Comparison of ENCODE assay signal across 10 cellular contexts in the genomic region with DNA sequence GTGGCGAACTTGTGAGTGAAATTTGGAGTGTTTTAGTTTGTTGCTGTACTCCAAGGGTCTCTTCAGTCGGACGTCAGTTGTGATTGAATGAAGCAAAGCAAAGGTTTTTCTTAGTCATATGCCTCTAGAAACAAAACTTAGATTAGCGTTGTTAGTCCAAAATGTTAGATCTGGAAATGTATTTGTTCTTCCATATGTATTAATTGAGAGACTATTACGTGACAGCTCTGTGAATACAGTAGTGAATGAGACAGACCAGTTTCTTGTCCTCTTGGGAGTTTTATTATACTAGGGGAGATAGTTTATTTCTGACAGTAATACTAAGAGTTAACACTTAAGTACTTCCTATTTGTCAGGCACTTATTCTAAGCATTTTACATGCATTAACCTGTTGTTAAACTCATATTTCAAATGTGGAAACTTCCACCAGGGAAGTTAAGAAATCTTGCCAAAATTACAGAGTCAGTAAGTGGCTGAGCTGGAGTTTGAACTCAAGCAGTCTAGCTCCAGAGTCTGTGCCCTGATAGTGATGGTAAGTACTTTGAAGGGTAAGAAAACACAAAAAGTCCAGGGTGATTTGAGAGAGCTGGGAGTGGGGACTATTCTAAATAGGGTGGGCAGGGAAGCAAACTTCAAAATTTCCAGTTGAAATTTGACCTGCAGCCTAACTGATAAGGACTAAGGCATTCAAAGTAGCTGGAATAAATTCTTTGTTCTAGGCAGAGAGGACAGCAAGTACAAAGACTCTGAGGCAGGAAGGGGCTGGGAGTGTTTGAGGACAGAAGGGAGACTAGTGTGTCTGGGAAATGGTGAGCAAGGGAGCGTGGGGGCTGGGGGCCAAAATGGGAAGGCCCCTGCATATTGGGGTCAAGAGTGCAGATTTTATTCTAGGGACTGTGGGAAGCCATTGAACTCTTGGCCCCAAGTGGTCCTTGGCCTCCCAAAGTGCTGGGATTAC. TPM values are rescaled to one million over a fixed set of nuclear protein-coding genes. Genes with fewer than 3 reads are reported as not detected.
DNase-seq lines count a peak whose midpoint lies in the region; ATAC-seq and TF ChIP-seq lines count a peak whose summit lies in the region.
"Had no signal": no experiment of that assay in that cellular context is flagged by ENCODE, and none has a peak within 500 bp of the region (broad histone marks: within the 10 kb centered on the region; RNA-seq: fewer than 3 reads in every experiment).

No MANE protein-coding gene starts in this region.

- H3K79me2 ChIP-seq in HCT116 (ENCODE audit: insufficient read depth, low read length), result peaks cover 97% of the 10 kb centered on the region
- H3K79me2 ChIP-seq in parathyroid adenoma, result peaks cover 36% of the 10 kb centered on the region

- no peak for ATAC-seq in HCT116
- ATAC-seq in left ventricle myocardium superior, result peak; percentile 76
- ATAC-seq in HG02759 (IDR thresholded peaks at IDR 0.05; ENCODE audit: unreplicated experiment), result no peak
- no peak for ATAC-seq in HG02642 (IDR thresholded peaks at IDR 0.05; ENCODE audit: poor library complexity, unreplicated experiment)

- TF ChIP-seq RAD21 in HCT116 (IDR thresholded peaks at IDR 0.05; ENCODE audit: low read depth), result no peak

- H3K4me1 ChIP-seq in HCT116 (ENCODE audit: control insufficient read depth in 1 of 2, insufficient read depth in 2 of 2, low read length in 2 of 2) (peaks cover 31 to 36% of the 10 kb centered on the region in 2 experiments), parathyroid adenoma (peaks cover 9% of the 10 kb centered on the region)

- H3K4me3 ChIP-seq in HCT116 (replicated peaks in 1 of 2; ENCODE audit: low read depth in 1 of 2, low read length in 2 of 2), result no peak overlapping the region
- no peak overlapping the region for H3K4me3 ChIP-seq in parathyroid adenoma (ENCODE audit: low read depth, low read length)
- H3K4me3 ChIP-seq: SJCRH30 had no signal

- H3K9me2 ChIP-seq in HCT116 (ENCODE audit: insufficient read depth), result no peaks in the 10 kb centered on the region

- intact Hi-C loops in HCT116 (cut with micrococcal nuclease), result no loop called here
- intact Hi-C loops in activated T-helper 1 cell treated with anti-CD3 and anti-CD28 coated beads, Interleukin-12 subunit alpha, Interleukin-12 subunit beta, Interleukin-2, Interleukin-4 antibody, amounts not matched to agents 30 ng/mL and 10 ng/mL and 1 ng/mL, durations not matched to agents 14 hours and 24 hours and 36 hours (cut with micrococcal nuclease), result no loop called here
- intact Hi-C loops in left ventricle myocardium superior (cut with micrococcal nuclease), result no loop called here

- H3K9me3 ChIP-seq in HCT116 (ENCODE audit: control insufficient read depth in 1 of 2, insufficient read depth in 1 of 2, low read depth in 1 of 2, low read length in 2 of 2) (no peaks in the 10 kb centered on the region), parathyroid adenoma (ENCODE audit: control insufficient read depth, low read length) (no peaks in the 10 kb centered on the region)
- H3K9me3 ChIP-seq: SJCRH30 had no signal

- peaks cover 4% of the 10 kb centered on the region; the same call in 1 of the 2 replicates for H4K20me1 ChIP-seq in HCT116 (ENCODE audit: insufficient read depth)

- H3K27ac ChIP-seq in HCT116 (ENCODE audit: low read depth, low read length), result no peak overlapping the region
- peak overlapping the region; percentile 29 for H3K27ac ChIP-seq in parathyroid adenoma
- H3K27ac ChIP-seq: SJCRH30 had no signal

- H3K27ac Mint-ChIP-seq in activated T-helper 1 cell treated with anti-CD3 and anti-CD28 coated beads, Interleukin-12 subunit alpha, Interleukin-12 subunit beta, Interleukin-2, Interleukin-4 antibody, amounts not matched to agents 30 ng/mL and 10 ng/mL and 1 ng/mL, durations not matched to agents 14 hours and 24 hours and 36 hours, result peak overlapping the region; percentile 6

- H2AFZ ChIP-seq in HCT116 (ENCODE audit: low read depth, low read length, poor library complexity, severe bottlenecking), result no peak overlapping the region
- H2AFZ ChIP-seq in parathyroid adenoma, result no peak overlapping the region

- TF ChIP-seq CTCF in HCT116 (IDR thresholded peaks at IDR 0.05 in 2 of 3, conservative IDR thresholded peaks at IDR 0.05 in 1 of 3; ENCODE audit: borderline replicate concordance in 1 of 3, insufficient read depth in 1 of 3, low read depth in 2 of 3, low read length in 2 of 3), result no peak
- no peak for TF ChIP-seq CTCF in parathyroid adenoma (IDR thresholded peaks at IDR 0.05)

- peaks cover 9% of the 10 kb centered on the region for H3K36me3 Mint-ChIP-seq in activated T-helper 1 cell treated with anti-CD3 and anti-CD28 coated beads, Interleukin-12 subunit alpha, Interleukin-12 subunit beta, Interleukin-2, Interleukin-4 antibody, amounts not matched to agents 30 ng/mL and 10 ng/mL and 1 ng/mL, durations not matched to agents 14 hours and 24 hours and 36 hours (ENCODE audit: low read depth)

- BruUV-seq in HCT116 (replicated peaks; lab: Mats Ljungman, UMichigan), result no TSS peak

- CTCF ChIA-PET in HCT116 (lab: Charles Lee), result no interaction called here

- H3K27me3 ChIP-seq in HCT116 (ENCODE audit: insufficient read depth, low read length) (no peaks in the 10 kb centered on the region), parathyroid adenoma (ENCODE audit: control insufficient read depth, insufficient read depth, low read length) (no peaks in the 10 kb centered on the region)
- H3K27me3 ChIP-seq: SJCRH30 had no signal

- no peak for TF ChIP-seq POLR2A in HCT116 (IDR thresholded peaks at IDR 0.05; ENCODE audit: borderline replicate concordance, extremely low read depth, insufficient read depth, insufficient read length)

- no peak overlapping the region for H3K4me3 Mint-ChIP-seq in activated T-helper 1 cell treated with anti-CD3 and anti-CD28 coated beads, Interleukin-12 subunit alpha, Interleukin-12 subunit beta, Interleukin-2, Interleukin-4 antibody, amounts not matched to agents 30 ng/mL and 10 ng/mL and 1 ng/mL, durations not matched to agents 14 hours and 24 hours and 36 hours

- H3K9me3 Mint-ChIP-seq in activated T-helper 1 cell treated with anti-CD3 and anti-CD28 coated beads, Interleukin-12 subunit alpha, Interleukin-12 subunit beta, Interleukin-2, Interleukin-4 antibody, amounts not matched to agents 30 ng/mL and 10 ng/mL and 1 ng/mL, durations not matched to agents 14 hours and 24 hours and 36 hours, result no peaks in the 10 kb centered on the region

- H3K4me2 ChIP-seq in HCT116 (ENCODE audit: low read length) (peak overlapping the region; percentile 45), parathyroid adenoma (ENCODE audit: low read length) (no peak overlapping the region)

- no peak for DNase-seq in HCT116 (ENCODE audit: low read depth, low spot score)
- no peak for DNase-seq in activated T-helper 1 cell treated with anti-CD3 and anti-CD28 coated beads, Interleukin-12 subunit alpha, Interleukin-12 subunit beta, Interleukin-2, Interleukin-4 antibody, amounts not matched to agents 30 ng/mL and 10 ng/mL and 1 ng/mL, durations not matched to agents 14 hours and 24 hours and 36 hours (ENCODE audit: low spot score)
- peak; percentile 66 for DNase-seq in left ventricle myocardium superior
- no peak for DNase-seq in inferior parietal cortex (ENCODE audit: extremely low spot score)
- DNase-seq in AG08395 (ENCODE audit: low spot score), result no peak
- DNase-seq: activated naive CD4-positive, alpha-beta T cell treated with anti-CD3 and anti-CD28 coated beads, Interleukin-2, amount 50 U/mL, for 16 hours had no signal

- H3K9ac ChIP-seq in HCT116 (ENCODE audit: low read length) (no peak overlapping the region), parathyroid adenoma (no peak overlapping the region)

- H3K36me3 ChIP-seq in HCT116 (ENCODE audit: control insufficient read depth in 1 of 2, insufficient read depth in 2 of 2, low read length in 2 of 2), result no peaks in the 10 kb centered on the region
- no peaks in the 10 kb centered on the region for H3K36me3 ChIP-seq in parathyroid adenoma (ENCODE audit: control insufficient read depth, insufficient read depth, low read length)

- H3K27me3 Mint-ChIP-seq in activated T-helper 1 cell treated with anti-CD3 and anti-CD28 coated beads, Interleukin-12 subunit alpha, Interleukin-12 subunit beta, Interleukin-2, Interleukin-4 antibody, amounts not matched to agents 30 ng/mL and 10 ng/mL and 1 ng/mL, durations not matched to agents 14 hours and 24 hours and 36 hours (ENCODE audit: insufficient read depth), result no peaks in the 10 kb centered on the region

- peaks cover 55% of the 10 kb centered on the region for H3K4me1 Mint-ChIP-seq in activated T-helper 1 cell treated with anti-CD3 and anti-CD28 coated beads, Interleukin-12 subunit alpha, Interleukin-12 subunit beta, Interleukin-2, Interleukin-4 antibody, amounts not matched to agents 30 ng/mL and 10 ng/mL and 1 ng/mL, durations not matched to agents 14 hours and 24 hours and 36 hours (ENCODE audit: low read depth)

- POLR2A ChIA-PET in HCT116 (lab: Charles Lee), result no interaction called here

- RAD21 ChIA-PET in HCT116 (lab: Charles Lee; ENCODE audit: low non-redundant PET in 1 of 2, low total read pairs in 2 of 2, uncharacterized antibody in 2 of 2, unreplicated experiment in 2 of 2), result no interaction called here

TF ChIP-seq in HCT116, 20 proteins besides CTCF, POLR2A, EP300 and RAD21 (continues in another document):
- no peak for TF ChIP-seq EZH2 (IDR thresholded peaks at IDR 0.05)
- no peak for TF ChIP-seq TCF7L2 (IDR thresholded peaks at IDR 0.05; ENCODE audit: borderline replicate concordance, extremely low read depth, insufficient read depth, insufficient read length)
- TF ChIP-seq, protein P1, sequence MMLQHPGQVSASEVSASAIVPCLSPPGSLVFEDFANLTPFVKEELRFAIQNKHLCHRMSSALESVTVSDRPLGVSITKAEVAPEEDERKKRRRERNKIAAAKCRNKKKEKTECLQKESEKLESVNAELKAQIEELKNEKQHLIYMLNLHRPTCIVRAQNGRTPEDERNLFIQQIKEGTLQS (IDR thresholded peaks at IDR 0.05), result no peak
- TF ChIP-seq, protein P2, sequence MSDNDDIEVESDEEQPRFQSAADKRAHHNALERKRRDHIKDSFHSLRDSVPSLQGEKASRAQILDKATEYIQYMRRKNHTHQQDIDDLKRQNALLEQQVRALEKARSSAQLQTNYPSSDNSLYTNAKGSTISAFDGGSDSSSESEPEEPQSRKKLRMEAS (IDR thresholded peaks at IDR 0.05), result no peak

RNA-seq across cellular contexts. Expression of a gene that starts 17.0 kb away (rescaled TPM):
- 139 TPM for total RNA-seq in HCT116 (2021; ENCODE audit: unreplicated experiment)
- polyA plus RNA-seq in HCT116 (2012), result 99.5 and 110 TPM in 2 replicates
- total RNA-seq in activated T-helper 1 cell treated with anti-CD3 and anti-CD28 coated beads, Interleukin-12 subunit alpha, Interleukin-12 subunit beta, Interleukin-2, Interleukin-4 antibody, amounts not matched to agents 30 ng/mL and 10 ng/mL and 1 ng/mL, durations not matched to agents 14 hours and 24 hours and 36 hours, result 200 and 203 TPM in 2 replicates
- 228 TPM for total RNA-seq in left ventricle myocardium superior
